13 cellular contexts compared by ENCODE assay signal in the genomic region with DNA sequence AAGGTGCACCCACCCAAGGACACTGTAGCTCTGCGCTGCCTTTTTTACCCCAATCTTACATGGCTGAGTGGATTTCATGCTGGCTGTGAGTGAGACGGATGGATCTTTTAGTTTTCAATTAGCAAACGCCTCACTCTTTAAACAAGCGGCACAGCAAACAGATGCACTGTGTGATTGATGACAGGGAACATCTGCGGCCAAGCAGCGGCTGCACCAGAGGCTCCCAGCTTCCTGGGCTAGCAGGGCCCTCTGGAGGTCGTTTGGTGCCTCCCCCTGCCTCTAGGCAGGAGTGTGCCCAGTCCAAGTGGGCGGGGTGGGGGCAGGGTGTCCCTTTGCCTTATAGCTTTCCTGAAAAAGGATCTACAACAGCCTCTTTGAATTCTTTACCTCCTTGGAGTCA. TPM values are rescaled to one million over a fixed set of nuclear protein-coding genes. Genes with fewer than 3 reads are reported as not detected.
DNase-seq lines count a peak whose midpoint lies in the region; ATAC-seq, FAIRE-seq and TF ChIP-seq lines count a peak whose summit lies in the region.
"Had no signal": no experiment of that assay in that cellular context is flagged by ENCODE, and none has a peak within 500 bp of the region (broad histone marks: within the 10 kb centered on the region; RNA-seq: fewer than 3 reads in every experiment).

No MANE protein-coding gene starts in this region.

- no peaks in the 10 kb centered on the region for H3K79me2 ChIP-seq in HepG2 (ENCODE audit: insufficient read depth, low read length)

- peak; percentile 48; the same call in 2 of the 3 replicates for ATAC-seq in HepG2
- ATAC-seq in right lobe of liver, result no peak
- no peak for ATAC-seq in left lung
- no peak for ATAC-seq in stimulated activated memory B cell treated with anti-CD40 and anti-IgM and Interleukin-4, amounts not matched to agents 10 μg/mL and 1 μg/mL and 100 μg/mL, for 72 hours

- no TSS peak for BruUV-seq in HepG2 (replicated peaks; lab: Mats Ljungman, UMichigan)

- H3K36me3 Mint-ChIP-seq in brain, result no peaks in the 10 kb centered on the region
- H3K36me3 Mint-ChIP-seq in stimulated activated memory B cell treated with anti-CD40 and anti-IgM and Interleukin-4, amounts not matched to agents 10 μg/mL and 1 μg/mL and 100 μg/mL, for 72 hours, result no peaks in the 10 kb centered on the region

- no peaks in the 10 kb centered on the region for H3K36me3 ChIP-seq in HepG2 (replicated peaks in 1 of 2; ENCODE audit: control insufficient read depth in 1 of 2, insufficient read depth in 2 of 2, low read length in 2 of 2)
- no peaks in the 10 kb centered on the region for H3K36me3 ChIP-seq in right lobe of liver
- H3K36me3 ChIP-seq in tibial nerve, result no peaks in the 10 kb centered on the region
- no peaks in the 10 kb centered on the region for H3K36me3 ChIP-seq in left lung
- H3K36me3 ChIP-seq: Peyer's patch had no signal

- TF ChIP-seq POLR2A in HepG2 (IDR thresholded peaks at IDR 0.05; ENCODE audit: insufficient read depth in 1 of 2, low read depth in 2 of 2, low read length in 2 of 2) (no peak), right lobe of liver (IDR thresholded peaks at IDR 0.05) (no peak), tibial nerve (IDR thresholded peaks at IDR 0.05) (no peak)

- peaks cover 43% of the 10 kb centered on the region for H3K4me1 Mint-ChIP-seq in brain
- peaks cover 9% of the 10 kb centered on the region for H3K4me1 Mint-ChIP-seq in stimulated activated memory B cell treated with anti-CD40 and anti-IgM and Interleukin-4, amounts not matched to agents 10 μg/mL and 1 μg/mL and 100 μg/mL, for 72 hours

- H3K27me3 ChIP-seq in HepG2 (ENCODE audit: control insufficient read depth in 1 of 2, insufficient read depth in 2 of 2, low read length in 2 of 2) (peaks cover 2 to 38% of the 10 kb centered on the region in 2 experiments), right lobe of liver (peaks cover 0 to 14% of the 10 kb centered on the region in 2 donors), tibial nerve (peaks cover 2 to 58% of the 10 kb centered on the region in 2 donors), left lung (peaks cover 41 to 82% of the 10 kb centered on the region in 2 donors)

- TF ChIP-seq CTCF in HepG2 (CRISPR knock-in tag; IDR thresholded peaks at IDR 0.05) (0 out of 2 replicates have a peak, but pooled peaks have one; percentile 6), right lobe of liver (IDR thresholded peaks at IDR 0.05) (no peak), brain (conservative IDR thresholded peaks at IDR 0.05) (peak; percentile 14 to 48), tibial nerve (IDR thresholded peaks at IDR 0.05) (no peak), left lung (IDR thresholded peaks at IDR 0.05) (no peak)

- H3K4me3 Mint-ChIP-seq in brain, result peak overlapping the region in 4 of 5 experiments; percentile 4 to 82 (median 50)
- H3K4me3 Mint-ChIP-seq in stimulated activated memory B cell treated with anti-CD40 and anti-IgM and Interleukin-4, amounts not matched to agents 10 μg/mL and 1 μg/mL and 100 μg/mL, for 72 hours, result no peak overlapping the region

- no peaks in the 10 kb centered on the region for H3K9me3 ChIP-seq in HepG2 (ENCODE audit: low read length)
- H3K9me3 ChIP-seq in right lobe of liver, result no peaks in the 10 kb centered on the region
- H3K9me3 ChIP-seq in tibial nerve, result no peaks in the 10 kb centered on the region
- H3K9me3 ChIP-seq in left lung, result no peaks in the 10 kb centered on the region
- H3K9me3 ChIP-seq: Peyer's patch had no signal

- no peak for FAIRE-seq in HepG2 (lab: Jason Lieb, UNC)
- FAIRE-seq: TTC549 had no signal

- TF ChIP-seq RAD21 in HepG2 (CRISPR knock-in tag; IDR thresholded peaks at IDR 0.05), result no peak

- no peak overlapping the region for H2AFZ ChIP-seq in HepG2 (ENCODE audit: low read length)

- no peak overlapping the region for H3K27ac ChIP-seq in HepG2 (ENCODE audit: extremely low read length, insufficient read depth, low read length)
- no peak overlapping the region for H3K27ac ChIP-seq in right lobe of liver
- no peak overlapping the region for H3K27ac ChIP-seq in tibial nerve
- H3K27ac ChIP-seq in left lung, result no peak overlapping the region
- H3K27ac ChIP-seq: Peyer's patch had no signal

- no peaks in the 10 kb centered on the region for H4K20me1 ChIP-seq in HepG2 (ENCODE audit: insufficient read depth, low read length)

- intact Hi-C loops in HepG2 (cut with micrococcal nuclease; ENCODE audit: unreplicated experiment) (no loop called here), right lobe of liver (cut with DNase I) (no loop called here), left lung (cut with DNase I) (no loop called here)

- no peak overlapping the region for H3K4me2 ChIP-seq in HepG2 (ENCODE audit: low read depth, low read length)

- no peak overlapping the region for H3K4me3 ChIP-seq in HepG2 (replicated peaks in 1 of 3; ENCODE audit: insufficient read depth in 1 of 3, low read depth in 2 of 3, low read length in 3 of 3)
- no peak overlapping the region for H3K4me3 ChIP-seq in right lobe of liver
- H3K4me3 ChIP-seq in tibial nerve, result no peak overlapping the region
- H3K4me3 ChIP-seq in left lung, result no peak overlapping the region
- H3K4me3 ChIP-seq: Peyer's patch had no signal

- H3K4me1 ChIP-seq in HepG2 (ENCODE audit: insufficient read depth, low read length) (no peaks in the 10 kb centered on the region), right lobe of liver (no peaks in the 10 kb centered on the region), tibial nerve (peaks cover 0 to 17% (median 3%) of the 10 kb centered on the region in 4 donors), left lung (peaks cover 4 to 7% of the 10 kb centered on the region in 2 donors)

- DNase-seq in HepG2 (ENCODE audit: low spot score) (no peak), right lobe of liver (no peak), NCI-H510A treated with DMSO at 0.1 percent for 48 hours (lab: John Stamatoyannopoulos, UW) (peak; percentile 84), dedifferentiated amniotic fluid mesenchymal stem cell (ENCODE audit: extremely low spot score) (no peak), tibial nerve (ENCODE audit: low spot score in 2 of 2) (no peak), left lung (no peak)
- DNase-seq: activated T-cell treated with anti-CD3 and anti-CD28 coated beads, Interleukin-2, amount 50 U/mL, for 1 hour; effector CD4-positive, alpha-beta T cell; Peyer's patch had no signal

- peaks cover 77% of the 10 kb centered on the region for H3K27me3 Mint-ChIP-seq in brain
- H3K27me3 Mint-ChIP-seq in stimulated activated memory B cell treated with anti-CD40 and anti-IgM and Interleukin-4, amounts not matched to agents 10 μg/mL and 1 μg/mL and 100 μg/mL, for 72 hours, result peaks cover 86% of the 10 kb centered on the region

- peak overlapping the region in 1 of 5 experiments; percentile 17 for H3K27ac Mint-ChIP-seq in brain
- no peak overlapping the region for H3K27ac Mint-ChIP-seq in stimulated activated memory B cell treated with anti-CD40 and anti-IgM and Interleukin-4, amounts not matched to agents 10 μg/mL and 1 μg/mL and 100 μg/mL, for 72 hours

- CTCF ChIA-PET in HepG2 (lab: Yijun Ruan, JAX; ENCODE audit: low intra/inter-chr PET ratio, low total read pairs), result no interaction called here

- in situ Hi-C loops in HepG2 (cut with HindIII; ENCODE audit: extremely low pct_ligation_motif_present, low pct_unique_long_range_greater_than_20kb), result no loop called here

- no peak overlapping the region for H3K9ac ChIP-seq in HepG2 (ENCODE audit: insufficient read depth, low read depth, low read length)

- POLR2A ChIA-PET in HepG2 (lab: Yijun Ruan, JAX), result no interaction called here

- TF ChIP-seq EP300 in HepG2 (IDR thresholded peaks at IDR 0.05; ENCODE audit: low read depth in 2 of 2, low read length in 2 of 2) (no peak), HepG2 (CRISPR knock-in tag; IDR thresholded peaks at IDR 0.05; ENCODE audit: borderline replicate concordance) (no peak), tibial nerve (IDR thresholded peaks at IDR 0.05) (no peak)

- H3K9me3 Mint-ChIP-seq in brain, result peaks cover 0 to 11% (median 0%) of the 10 kb centered on the region in 5 experiments
- H3K9me3 Mint-ChIP-seq in stimulated activated memory B cell treated with anti-CD40 and anti-IgM and Interleukin-4, amounts not matched to agents 10 μg/mL and 1 μg/mL and 100 μg/mL, for 72 hours, result no peaks in the 10 kb centered on the region

- 12% methylated on average over 8 of the region's 8 CpGs for WGBS in HepG2 (ENCODE audit: low lambda C conversion rate)
- 20% methylated on average over 2 of the region's 8 CpGs for WGBS in right lobe of liver (ENCODE audit: insufficient coverage, low coverage, low lambda C conversion rate, missing lambda C conversion rate)
- WGBS in tibial nerve, 2 donors, result 22 to 25% methylated on average over 8 of the region's 8 CpGs

TF ChIP-seq in HepG2, 621 proteins besides CTCF, POLR2A, EP300 and RAD21 (continues in another document):
- no peak for TF ChIP-seq ASH2L (IDR thresholded peaks at IDR 0.05; ENCODE audit: insufficient read length, low read depth, low read length)
- no peak for TF ChIP-seq PPARG (CRISPR knock-in tag; conservative IDR thresholded peaks at IDR 0.05)

RNA-seq across cellular contexts. Expression of gene DRD2, which starts 2.1 kb away (rescaled TPM):
- total RNA-seq in HepG2 (2016; rRNA removed; fragmentation: Illumina TruSeq; extraction: Trizol) (not detected in 2 replicates), right lobe of liver (under 1 TPM in 1 of 6 experiments, not detected in 5; 0.13 TPM), tibial nerve (1 to 10 TPM in 2 of 4 donors, under 1 TPM in 1, not detected in 1; 0.39 to 4.5 (median 1.3) TPM), left lung (not detected)
- total RNA-seq in HepG2 (2016; cell fraction: cytosol; rRNA removed; fragmentation: Illumina TruSeq; extraction: Trizol; ENCODE audit: low read depth), result not detected in 2 replicates
- total RNA-seq in HepG2 (2016; cell fraction: insoluble cytoplasmic fraction; rRNA removed; fragmentation: Illumina TruSeq; extraction: Trizol), result not detected in 2 replicates
- not detected in 2 replicates for total RNA-seq in HepG2 (2016; cell fraction: membrane; rRNA removed; fragmentation: Illumina TruSeq; extraction: Trizol)
- total RNA-seq in HepG2 (2016; cell fraction: nucleus; rRNA removed; fragmentation: Illumina TruSeq; extraction: Trizol), result not detected in 2 replicates
- polyA plus RNA-seq in HepG2 (2011; rRNA removed) (0.16 TPM in 1 of 2 replicates, not detected in the other), brain (ENCODE audit: insufficient read depth, low read depth, low replicate concordance) (22.9 TPM)
- polyA plus RNA-seq in HepG2 (2011; cell fraction: cytosol; rRNA removed), result not detected in 2 replicates
- 0.45 and 0.50 TPM in 2 replicates for polyA plus RNA-seq in HepG2 (2011; cell fraction: nucleus; rRNA removed)
- polyA plus RNA-seq in HepG2 (2012), result not detected in 2 replicates
- polyA plus RNA-seq in HepG2 (2016; cell fraction: cytosol; fragmentation: Illumina TruSeq; extraction: Trizol; ENCODE audit: low read depth), result not detected in 2 replicates
- polyA plus RNA-seq in HepG2 (2016; cell fraction: insoluble cytoplasmic fraction; fragmentation: Illumina TruSeq; extraction: Trizol; ENCODE audit: low read depth), result not detected in 2 replicates
- not detected in 2 replicates for polyA plus RNA-seq in HepG2 (2016; cell fraction: membrane; fragmentation: Illumina TruSeq; extraction: Trizol; ENCODE audit: low read depth)
- not detected in 2 replicates for polyA plus RNA-seq in HepG2 (2016; cell fraction: nucleus; fragmentation: Illumina TruSeq; extraction: Trizol; ENCODE audit: insufficient read depth, low read depth)
- not detected in 2 replicates for polyA minus RNA-seq in HepG2 (2011; rRNA and poly(A)+ RNA removed; ENCODE audit: low replicate concordance)
- not detected in 2 replicates for polyA minus RNA-seq in HepG2 (2011; cell fraction: cytosol; rRNA and poly(A)+ RNA removed)
- not detected in 2 replicates for polyA minus RNA-seq in HepG2 (2011; cell fraction: nucleus; rRNA and poly(A)+ RNA removed)
- total RNA-seq: liver, Peyer's patch had no signal
- polyA plus RNA-seq: liver had no signal

Comparison
In these comparisons a context has a peak if more than half of its experiments do, and no peak if none do; other contexts are left out.
1. CTCF ChIP-seq: peak in HepG2 (single experiment) and brain (2 of 2); none in right lobe of liver (0 of 4), tibial nerve (0 of 5) and left lung (0 of 2).